ENCODE assay signal across 19 cellular contexts in genomic region chr12:101923049-101923718, GRCh38.
"Had no signal": no experiment of that assay in that cellular context is flagged by ENCODE, and none has a peak within 500 bp of the region (broad histone marks: within the 10 kb centered on the region; RNA-seq: fewer than 3 reads in every experiment).

No MANE protein-coding gene starts in this region.

- H3K27me3 ChIP-seq: body of pancreas, dorsolateral prefrontal cortex, thyroid gland had no signal

- H3K4me1 Mint-ChIP-seq: activated naive CD8-positive, alpha-beta T cell treated with anti-CD3 and anti-CD28 coated beads, Interleukin-2, amount 10 ng/mL, durations not matched to agents 7 days and 5 days; activated T-helper 17 cell treated with anti-CD3 and anti-CD28 coated beads, Interleukin-2, amount 50 U/mL, for 72 hours; nephron progenitor cell; WTC11 had no signal

- DNase-seq: activated CD4-positive, alpha-beta memory T cell treated with anti-CD3 and anti-CD28 coated beads, Interleukin-2, amount 10 ng/mL, durations not matched to agents 7 days and 5 days; activated CD4-positive, alpha-beta T cell treated with anti-CD3 and anti-CD28 coated beads for 4 hours; activated CD8-positive, alpha-beta memory T cell treated with anti-CD3 and anti-CD28 coated beads, Interleukin-2, amount 10 ng/mL, durations not matched to agents 7 days and 5 days; activated naive CD4-positive, alpha-beta T cell treated with Interleukin-2 at 50 U/mL for 16 hours; activated naive CD8-positive, alpha-beta T cell treated with anti-CD3 and anti-CD28 coated beads, Interleukin-2, amount 10 ng/mL, durations not matched to agents 7 days and 5 days; body of pancreas; caudate nucleus; dorsolateral prefrontal cortex; head of caudate nucleus; nephron progenitor cell; nucleus accumbens; stimulated activated naive CD4-positive, alpha-beta T cell treated with Interleukin-2 at 50 U/mL for 16 hours; thyroid gland had no signal

- H3K27me3 Mint-ChIP-seq: activated CD4-positive, alpha-beta memory T cell treated with anti-CD3 and anti-CD28 coated beads, Interleukin-2, amount 10 ng/mL, durations not matched to agents 7 days and 5 days; activated CD8-positive, alpha-beta memory T cell treated with anti-CD3 and anti-CD28 coated beads, Interleukin-2, amount 10 ng/mL, durations not matched to agents 7 days and 5 days had no signal

- ATAC-seq: activated CD8-positive, alpha-beta memory T cell treated with anti-CD3 and anti-CD28 coated beads, Interleukin-2, amount 10 ng/mL, durations not matched to agents 7 days and 5 days; activated T-helper 17 cell treated with anti-CD3 and anti-CD28 coated beads, Interleukin-2, amount 50 U/mL, for 72 hours; body of pancreas; WTC11 had no signal

- H3K36me3 Mint-ChIP-seq: activated naive CD8-positive, alpha-beta T cell treated with anti-CD3 and anti-CD28 coated beads, Interleukin-2, amount 10 ng/mL, durations not matched to agents 7 days and 5 days; WTC11 had no signal

- H3K4me3 Mint-ChIP-seq: activated CD4-positive, alpha-beta memory T cell treated with anti-CD3 and anti-CD28 coated beads, Interleukin-2, amount 10 ng/mL, durations not matched to agents 7 days and 5 days; activated CD8-positive, alpha-beta memory T cell treated with anti-CD3 and anti-CD28 coated beads, Interleukin-2, amount 10 ng/mL, durations not matched to agents 7 days and 5 days; activated naive CD8-positive, alpha-beta T cell treated with anti-CD3 and anti-CD28 coated beads, Interleukin-2, amount 10 ng/mL, durations not matched to agents 7 days and 5 days; activated T-helper 17 cell treated with anti-CD3 and anti-CD28 coated beads, Interleukin-2, amount 50 U/mL, for 72 hours; nephron progenitor cell; WTC11 had no signal

- H3K9me3 Mint-ChIP-seq: activated naive CD8-positive, alpha-beta T cell treated with anti-CD3 and anti-CD28 coated beads, Interleukin-2, amount 10 ng/mL, durations not matched to agents 7 days and 5 days; activated T-helper 17 cell treated with anti-CD3 and anti-CD28 coated beads, Interleukin-2, amount 50 U/mL, for 72 hours; nephron progenitor cell had no signal

- H3K27ac ChIP-seq: body of pancreas, dorsolateral prefrontal cortex, epithelial cell of prostate had no signal

- H3K4me1 ChIP-seq: body of pancreas, thyroid gland had no signal

- FAIRE-seq: frontal cortex, keratinocyte had no signal

- H3K36me3 ChIP-seq: thyroid gland had no signal

- H3K9me3 ChIP-seq: body of pancreas, thyroid gland had no signal

- H3K27ac Mint-ChIP-seq: activated CD4-positive, alpha-beta memory T cell treated with anti-CD3 and anti-CD28 coated beads, Interleukin-2, amount 10 ng/mL, durations not matched to agents 7 days and 5 days; activated CD8-positive, alpha-beta memory T cell treated with anti-CD3 and anti-CD28 coated beads, Interleukin-2, amount 10 ng/mL, durations not matched to agents 7 days and 5 days; activated naive CD8-positive, alpha-beta T cell treated with anti-CD3 and anti-CD28 coated beads, Interleukin-2, amount 10 ng/mL, durations not matched to agents 7 days and 5 days; activated T-helper 17 cell treated with anti-CD3 and anti-CD28 coated beads, Interleukin-2, amount 50 U/mL, for 72 hours; nephron progenitor cell; WTC11 had no signal

- H3K4me3 ChIP-seq: body of pancreas, dorsolateral prefrontal cortex, lung, thyroid gland had no signal
